Comparison of ENCODE assay signal across 31 cellular contexts in the genomic region with DNA sequence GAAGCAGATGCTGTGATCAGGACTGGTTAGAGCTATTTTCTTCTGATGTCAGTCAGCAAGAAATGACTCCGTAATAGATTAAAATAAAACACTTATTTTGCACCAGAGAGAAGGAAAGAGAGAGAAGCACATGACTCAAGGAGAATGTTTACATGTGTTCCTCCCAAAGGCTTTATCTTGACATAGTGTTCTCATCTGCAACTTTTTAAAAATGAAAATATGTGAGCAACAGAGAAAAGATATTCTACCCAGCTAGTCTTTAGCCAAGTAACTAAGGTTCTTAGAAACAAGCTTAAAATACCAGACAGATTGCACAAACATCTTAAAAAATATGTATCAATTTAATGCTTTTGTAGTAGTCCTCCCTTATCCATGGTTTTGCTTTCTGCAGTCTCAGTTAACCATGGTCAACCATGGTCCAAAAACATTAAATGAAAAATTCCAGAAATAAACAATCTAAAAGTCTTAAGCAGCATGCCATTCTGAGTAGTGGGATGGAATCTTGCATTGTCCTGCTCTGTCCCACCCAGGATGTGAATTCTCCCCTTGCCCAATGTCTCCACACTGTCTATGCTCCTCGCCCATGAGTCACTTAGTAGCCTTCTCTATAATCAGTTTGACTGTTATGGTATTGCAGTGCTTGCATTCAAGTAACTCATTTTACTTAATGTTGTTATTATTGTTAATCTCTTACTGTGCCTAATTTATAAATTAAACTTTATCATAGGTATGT. TPM values are rescaled to one million over a fixed set of nuclear protein-coding genes. Genes with fewer than 3 reads are reported as not detected.
"Had no signal": no experiment of that assay in that cellular context is flagged by ENCODE, and none has a peak within 500 bp of the region (broad histone marks: within the 10 kb centered on the region; RNA-seq: fewer than 3 reads in every experiment).

No MANE protein-coding gene starts in this region.

- H3K9ac ChIP-seq: parathyroid adenoma had no signal

- H3K27ac Mint-ChIP-seq: activated B cell treated with CpG ODN at 0.5 μM for 24 hours; activated CD4-positive, alpha-beta T cell treated with anti-CD3 and anti-CD28 coated beads for 36 hours; activated naive CD8-positive, alpha-beta T cell; activated T-cell treated with anti-CD3 and anti-CD28 coated beads, Interleukin-2, amount 50 U/mL, for 24 hours; activated T-helper 17 cell treated with anti-CD3 and anti-CD28 coated beads, Interleukin-2, amount 50 U/mL, for 72 hours; dendritic cell treated with granulocyte-macrophage colony-stimulating factor and Interleukin-4, amounts not matched to agents 40 ng/mL and 50 ng/mL, for 4 days; natural killer cell; stimulated activated naive B cell treated with anti-CD40 and anti-IgM and Interleukin-4, amounts not matched to agents 10 μg/mL and 1 μg/mL and 100 μg/mL, for 72 hours; T-helper 1 cell treated with Interleukin-12 subunit alpha and Interleukin-12 subunit beta and Interleukin-4 antibody, amounts not matched to agents 30 μg/mL and 1 μg/mL, for 36 hours had no signal

- H3K36me3 Mint-ChIP-seq: activated naive CD8-positive, alpha-beta T cell; natural killer cell; stimulated activated naive B cell treated with anti-CD40 and anti-IgM and Interleukin-4, amounts not matched to agents 10 μg/mL and 1 μg/mL and 100 μg/mL, for 72 hours had no signal

- H3K9me3 Mint-ChIP-seq: activated B cell treated with CpG ODN at 0.5 μM for 24 hours; activated T-cell treated with anti-CD3 and anti-CD28 coated beads, Interleukin-2, amount 50 U/mL, for 24 hours; activated T-helper 17 cell treated with anti-CD3 and anti-CD28 coated beads, Interleukin-2, amount 50 U/mL, for 72 hours; dendritic cell treated with granulocyte-macrophage colony-stimulating factor and Interleukin-4, amounts not matched to agents 40 ng/mL and 50 ng/mL, for 4 days; natural killer cell; stimulated activated naive B cell treated with anti-CD40 and anti-IgM and Interleukin-4, amounts not matched to agents 10 μg/mL and 1 μg/mL and 100 μg/mL, for 72 hours; T-helper 1 cell treated with Interleukin-12 subunit alpha and Interleukin-12 subunit beta and Interleukin-4 antibody, amounts not matched to agents 30 μg/mL and 1 μg/mL, for 36 hours had no signal

- H3K4me3 Mint-ChIP-seq: activated B cell treated with CpG ODN at 0.5 μM for 24 hours; activated CD4-positive, alpha-beta T cell treated with anti-CD3 and anti-CD28 coated beads for 36 hours; activated naive CD8-positive, alpha-beta T cell; activated T-cell treated with anti-CD3 and anti-CD28 coated beads, Interleukin-2, amount 50 U/mL, for 24 hours; activated T-helper 17 cell treated with anti-CD3 and anti-CD28 coated beads, Interleukin-2, amount 50 U/mL, for 72 hours; dendritic cell treated with granulocyte-macrophage colony-stimulating factor and Interleukin-4, amounts not matched to agents 40 ng/mL and 50 ng/mL, for 4 days; natural killer cell; stimulated activated naive B cell treated with anti-CD40 and anti-IgM and Interleukin-4, amounts not matched to agents 10 μg/mL and 1 μg/mL and 100 μg/mL, for 72 hours; T-helper 1 cell treated with Interleukin-12 subunit alpha and Interleukin-12 subunit beta and Interleukin-4 antibody, amounts not matched to agents 30 μg/mL and 1 μg/mL, for 36 hours had no signal

- H3K36me3 ChIP-seq: heart left ventricle, neutrophil, upper lobe of right lung had no signal

- H3K27me3 Mint-ChIP-seq: activated B cell treated with CpG ODN at 0.5 μM for 24 hours; activated CD4-positive, alpha-beta T cell treated with anti-CD3 and anti-CD28 coated beads for 36 hours; activated T-helper 17 cell treated with anti-CD3 and anti-CD28 coated beads, Interleukin-2, amount 50 U/mL, for 72 hours had no signal

- ATAC-seq: activated CD4-positive, alpha-beta T cell treated with anti-CD3 and anti-CD28 coated beads for 36 hours; activated T-helper 17 cell treated with anti-CD3 and anti-CD28 coated beads, Interleukin-2, amount 50 U/mL, for 72 hours; heart left ventricle; natural killer cell; right cardiac atrium; stimulated activated naive B cell treated with anti-CD40 and anti-IgM and Interleukin-4, amounts not matched to agents 10 μg/mL and 1 μg/mL and 100 μg/mL, for 72 hours; upper lobe of right lung had no signal

- H3K4me3 ChIP-seq: heart left ventricle, smooth muscle cell, upper lobe of right lung had no signal

- H3K4me1 Mint-ChIP-seq: activated B cell treated with CpG ODN at 0.5 μM for 24 hours; activated T-helper 17 cell treated with anti-CD3 and anti-CD28 coated beads, Interleukin-2, amount 50 U/mL, for 72 hours; natural killer cell; stimulated activated naive B cell treated with anti-CD40 and anti-IgM and Interleukin-4, amounts not matched to agents 10 μg/mL and 1 μg/mL and 100 μg/mL, for 72 hours had no signal

- H3K4me1 ChIP-seq: heart left ventricle, parathyroid adenoma, upper lobe of right lung had no signal

- H3K9me3 ChIP-seq: heart left ventricle, neutrophil, upper lobe of right lung had no signal

- DNase-seq: activated B cell treated with CpG ODN at 0.5 μM for 24 hours; activated CD4-positive, alpha-beta T cell treated with anti-CD3 and anti-CD28 coated beads for 36 hours; activated CD4-positive, alpha-beta T cell treated with anti-CD3 and anti-CD28 coated beads, Interleukin-2, amount 50 U/mL, for 4 hours; activated CD8-positive, alpha-beta memory T cell treated with anti-CD3 and anti-CD28 coated beads for 24 hours; activated CD8-positive, alpha-beta memory T cell treated with anti-CD3 and anti-CD28 coated beads, Interleukin-2, amount 50 U/mL, for 4 hours; activated T-cell treated with anti-CD3 and anti-CD28 coated beads, Interleukin-2, amount 50 U/mL, for 24 hours; amygdala; cerebellar nuclear complex; effector CD4-positive, alpha-beta T cell; heart left ventricle; islet precursor cell; left cardiac atrium; midbrain; natural killer cell; right cardiac atrium; stimulated activated CD4-positive, alpha-beta T cell treated with anti-CD3 and anti-CD28 coated beads, Interleukin-2, amount 100 ng/mL, for 48 hours; stimulated activated CD8-positive, alpha-beta memory T cell treated with anti-CD3 and anti-CD28 coated beads, Interleukin-4, amount 100 ng/mL, for 48 hours; stimulated activated naive B cell treated with anti-CD40 and anti-IgM and Interleukin-4, amounts not matched to agents 10 μg/mL and 1 μg/mL and 100 μg/mL, for 72 hours; T1000; upper lobe of right lung had no signal

- H3K27me3 ChIP-seq: heart left ventricle, upper lobe of right lung had no signal

RNA-seq across cellular contexts. Expression of gene SERPINA10, which starts 9.9 kb away (rescaled TPM):
- total RNA-seq: activated B cell treated with CpG ODN at 0.5 μM for 24 hours; activated CD4-positive, alpha-beta T cell treated with anti-CD3 and anti-CD28 coated beads for 36 hours; activated T-helper 17 cell treated with anti-CD3 and anti-CD28 coated beads, Interleukin-2, amount 50 U/mL, for 72 hours; epithelial cell of proximal tubule; frontal cortex; heart left ventricle; left cardiac atrium; natural killer cell; pulmonary artery endothelial cell; right cardiac atrium; smooth muscle cell; temporal lobe; upper lobe of right lung had no signal

RNA-seq across cellular contexts. Expression of gene SERPINA6, which starts 40.0 kb away (rescaled TPM):
- total RNA-seq: activated B cell treated with CpG ODN at 0.5 μM for 24 hours; activated CD4-positive, alpha-beta T cell treated with anti-CD3 and anti-CD28 coated beads for 36 hours; frontal cortex; heart left ventricle; left cardiac atrium; natural killer cell; pulmonary artery endothelial cell; right cardiac atrium; smooth muscle cell; temporal lobe; upper lobe of right lung had no signal
